Comparison of ENCODE assay signal across 8 cellular contexts in the genomic region with DNA sequence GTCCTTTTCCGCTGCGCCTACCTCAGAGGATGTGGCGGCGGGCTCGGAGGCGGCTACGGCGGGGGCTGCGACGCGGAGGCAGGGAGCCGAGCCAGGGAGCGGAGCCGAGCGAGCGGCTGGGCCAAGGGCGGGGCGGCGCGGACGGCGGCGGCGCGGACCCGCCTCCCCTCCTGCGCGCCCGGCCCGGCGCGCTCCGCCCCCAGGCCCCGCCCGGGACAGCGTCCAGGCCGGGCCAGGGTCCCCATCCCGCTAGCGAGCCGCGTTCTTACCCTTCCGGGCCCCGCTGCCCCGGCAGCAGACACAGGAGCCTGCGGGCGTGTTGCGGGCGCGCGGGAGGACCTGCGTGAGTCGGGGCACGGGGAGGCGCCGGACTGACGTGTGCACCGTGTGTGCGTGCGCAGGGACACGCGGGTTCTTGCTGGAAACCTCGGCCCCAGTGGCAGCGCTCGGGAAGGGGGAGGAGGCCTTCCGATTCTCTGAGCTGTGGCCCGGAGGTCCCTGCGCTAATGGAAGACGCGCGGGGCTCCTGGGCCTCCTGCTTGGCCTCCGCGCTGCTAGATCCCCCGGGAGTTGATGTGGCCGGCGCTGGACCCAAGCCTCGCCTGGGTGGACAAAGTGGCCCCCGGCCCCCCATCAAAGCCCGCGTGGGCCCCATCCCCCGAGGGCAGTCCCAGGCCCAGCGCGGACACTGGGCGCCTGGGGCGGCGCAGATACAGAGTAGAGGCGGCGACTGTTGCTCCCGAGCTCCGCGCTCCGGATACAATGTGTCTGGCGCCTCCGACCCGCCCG. TPM values are rescaled to one million over a fixed set of nuclear protein-coding genes. Genes with fewer than 3 reads are reported as not detected.
DNase-seq lines count a peak whose midpoint lies in the region; ATAC-seq, FAIRE-seq and TF ChIP-seq lines count a peak whose summit lies in the region.

A gene with protein sequence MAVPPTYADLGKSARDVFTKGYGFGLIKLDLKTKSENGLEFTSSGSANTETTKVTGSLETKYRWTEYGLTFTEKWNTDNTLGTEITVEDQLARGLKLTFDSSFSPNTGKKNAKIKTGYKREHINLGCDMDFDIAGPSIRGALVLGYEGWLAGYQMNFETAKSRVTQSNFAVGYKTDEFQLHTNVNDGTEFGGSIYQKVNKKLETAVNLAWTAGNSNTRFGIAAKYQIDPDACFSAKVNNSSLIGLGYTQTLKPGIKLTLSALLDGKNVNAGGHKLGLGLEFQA (minus strand): TSS at position 350 of the 789 bp plus-strand sequence. CDS start 11,963 bp downstream, outside the sequence.

- no peak within 1 kb of the TSS for H3K14ac ChIP-seq in H1 (ENCODE audit: insufficient read length)

- H2BK20ac ChIP-seq in H1 (ENCODE audit: low read length) = no peak within 1 kb of the TSS

- H3K4me3 ChIP-seq in BJ (ENCODE audit: low read depth, low read length) = peak within 1 kb of the TSS; percentile 74
- peak within 1 kb of the TSS; percentile 52 to 90 (median 66) for H3K4me3 ChIP-seq in H1 (ENCODE audit: extremely low read depth in 1 of 4, insufficient read depth in 2 of 4, low read depth in 3 of 4, low read length in 4 of 4)

- peaks cover 6 to 30% (median 14%) of the 10 kb centered on the region in 4 experiments for H3K4me1 ChIP-seq in H1 (replicated peaks in 1 of 4; ENCODE audit: control insufficient read depth in 3 of 4, insufficient read depth in 4 of 4, low read length in 3 of 4)

- H3K27me3 ChIP-seq in BJ (ENCODE audit: control insufficient read depth, insufficient read depth, low read length) = no peaks in the 10 kb centered on the region
- H3K27me3 ChIP-seq in H1 (replicated peaks in 1 of 4; ENCODE audit: control insufficient read depth in 3 of 4, extremely low read depth in 1 of 4, insufficient read depth in 3 of 4, low read length in 3 of 4) = no peaks in the 10 kb centered on the region

- no peak within 1 kb of the TSS for H3K23ac ChIP-seq in H1 (ENCODE audit: insufficient read length)

- TF ChIP-seq RAD21 in H1 (IDR thresholded peaks at IDR 0.05 in 1 of 2, conservative IDR thresholded peaks at IDR 0.05 in 1 of 2; ENCODE audit: low read depth in 2 of 2, low read length in 2 of 2) = no peak

- H2BK12ac ChIP-seq in H1 (ENCODE audit: low read depth, low read length) = peak within 1 kb of the TSS; percentile 84

- peak within 1 kb of the TSS; percentile 84; the same call in 1 of the 2 replicates for H3K27ac ChIP-seq in H1 (ENCODE audit: low read depth, low read length)

- peak within 1 kb of the TSS; percentile 75; the same call in 1 of the 2 replicates for H2AK5ac ChIP-seq in H1 (ENCODE audit: low read depth, low read length)

- H2BK120ac ChIP-seq in H1 (replicated peaks; ENCODE audit: low read depth, low read length) = peak within 1 kb of the TSS; percentile 82

- H4K91ac ChIP-seq in H1 (replicated peaks; ENCODE audit: insufficient read length, low read length) = peak within 1 kb of the TSS; percentile 93

- POLR2A ChIA-PET in BJ (lab: Charles Lee) (interaction anchor here (0.5 kb wide), 1 partner anchor 1940 kb away, joined by 10 read pairs; no protein-coding TSS in a partner anchor), H1 (lab: Charles Lee; ENCODE audit: partially characterized antibody) (interaction anchor here (0.8 to 2.6 kb wide), 12 partner anchors 9 to 885 kb away, joined by 3 to 10 read pairs (median 4); no protein-coding TSS in a partner anchor)

- H3K9ac ChIP-seq in H1 (replicated peaks in 1 of 4; ENCODE audit: extremely low read depth in 1 of 4, low read depth in 3 of 4, low read length in 3 of 4) = peak within 1 kb of the TSS; percentile 84 to 98 (median 86)

- ATAC-seq in GM19043 (IDR thresholded peaks at IDR 0.05; ENCODE audit: low read depth, unreplicated experiment) (peak; percentile 59), HG03354 (IDR thresholded peaks at IDR 0.05; ENCODE audit: poor library complexity, severe bottlenecking, unreplicated experiment) (peak; percentile 81)

- FAIRE-seq in H1 (lab: Jason Lieb, UNC) = no peak

- H3K79me1 ChIP-seq in H1 (ENCODE audit: low read depth, low read length) = 0 out of 2 replicates have a peak, but pooled peaks cover 6% of the 10 kb centered on the region

- DNase-seq in BJ (ENCODE audit: low read depth) (peak; percentile 26), NCI-H774 (lab: John Stamatoyannopoulos, UW) (peak; percentile 79), H1 (ENCODE audit: low read depth in 1 of 2, low spot score in 2 of 2) (peak in 1 of 2 experiments; percentile 82), mesenteric fat pad (ENCODE audit: low spot score) (peak; percentile 95)
- peak; percentile 52 to 66 for DNase-seq in activated CD8-positive, alpha-beta memory T cell treated with anti-CD3 and anti-CD28 coated beads for 4 hours (ENCODE audit: low read depth in 2 of 2)
- peak; percentile 58 to 68 for DNase-seq in stimulated activated CD8-positive, alpha-beta memory T cell treated with anti-CD3 and anti-CD28 coated beads, Interleukin-15, amount 100 ng/mL, for 4 hours (ENCODE audit: low read depth in 2 of 2)

- H4K8ac ChIP-seq in H1 (ENCODE audit: extremely low read depth, insufficient read depth, low read length) = peak within 1 kb of the TSS; percentile 96

- peak within 1 kb of the TSS; percentile 92 for H3K4ac ChIP-seq in H1 (replicated peaks; ENCODE audit: insufficient read length, low read depth, low read length)

- WGBS in H1 (ENCODE audit: extremely low coverage in 1 of 2, insufficient coverage in 1 of 2, insufficient read length in 1 of 2, insufficient replicate concordance in 2 of 2, low coverage in 1 of 2, low lambda C conversion rate in 2 of 2, missing lambda C conversion rate in 1 of 2), 2 experiments = 1% methylated on average over 60 of the region's 95 CpGs; no CpG with 5 or more reads in 1 of the 2 experiments

- H3K79me2 ChIP-seq in H1 (ENCODE audit: control insufficient read depth in 1 of 2, insufficient read depth in 2 of 2, low read length in 2 of 2) = peaks cover 42 to 44% of the 10 kb centered on the region in 2 experiments

- H3K56ac ChIP-seq in H1 (replicated peaks; ENCODE audit: insufficient read length, low read depth, low read length) = peak within 1 kb of the TSS; percentile 67

- no peak for TF ChIP-seq EP300 in H1 (IDR thresholded peaks at IDR 0.05; ENCODE audit: borderline replicate concordance in 1 of 2, low read depth in 2 of 2, low read length in 2 of 2)

- H3K23me2 ChIP-seq in H1 (ENCODE audit: low read depth, low read length) = peaks cover 16% of the 10 kb centered on the region

- H2AFZ ChIP-seq in H1 (ENCODE audit: low read length) = 0 out of 2 replicates have a peak within 1 kb of the TSS, but pooled peaks have one; percentile 29

- H3K4me2 ChIP-seq in H1 (ENCODE audit: insufficient read depth in 1 of 2, low read depth in 2 of 2, low read length in 2 of 2) = peak within 1 kb of the TSS; percentile 88 to 91

- TF ChIP-seq CTCF in BJ (IDR thresholded peaks at IDR 0.05; ENCODE audit: insufficient read depth, low read depth, low read length) = peak; percentile 24; the same call in 1 of the 2 replicates
- TF ChIP-seq CTCF in H1 (IDR thresholded peaks at IDR 0.05; ENCODE audit: control extremely low read depth in 1 of 3, insufficient read depth in 1 of 3, low read depth in 1 of 3, low read length in 3 of 3) = no peak

- no peaks in the 10 kb centered on the region for H3K9me3 ChIP-seq in H1 (ENCODE audit: insufficient read depth in 2 of 2, low read depth in 1 of 2, low read length in 1 of 2)

- peak within 1 kb of the TSS; percentile 93; the same call in 1 of the 2 replicates for H2BK5ac ChIP-seq in H1 (ENCODE audit: low read depth, low read length)

- H2BK15ac ChIP-seq in H1 (ENCODE audit: low read length) = 0 out of 2 replicates have a peak within 1 kb of the TSS, but pooled peaks have one; percentile 46

- CTCF ChIA-PET in BJ (lab: Yijun Ruan, JAX) (interaction anchor here (0.7 to 1.3 kb wide), 6 partner anchors 12 to 136 kb away, joined by 3 to 6 read pairs (median 4); no protein-coding TSS in a partner anchor), H1 (lab: Charles Lee; ENCODE audit: partially characterized antibody) (interaction anchor here (0.8 to 1.5 kb wide), 4 partner anchors 8 to 107 kb away, joined by 3 to 5 read pairs (median 4); no protein-coding TSS in a partner anchor)

- peak within 1 kb of the TSS; percentile 90 for H3K18ac ChIP-seq in H1 (ENCODE audit: extremely low read depth, low read length)

- peak in 1 of 2 experiments; percentile 56; a peak in 2 of 3 replicates for TF ChIP-seq POLR2A in H1 (IDR thresholded peaks at IDR 0.05; ENCODE audit: control extremely low read depth in 1 of 2, low read depth in 2 of 2, low read length in 2 of 2)

- peak within 1 kb of the TSS; percentile 92 for H4K5ac ChIP-seq in H1 (ENCODE audit: insufficient read length, low read depth, low read length)

- H4K20me1 ChIP-seq in H1 (replicated peaks in 1 of 2; ENCODE audit: control insufficient read depth in 1 of 2, insufficient read depth in 2 of 2, low read length in 2 of 2) = peaks cover 20 to 27% of the 10 kb centered on the region in 2 experiments

- H3K36me3 ChIP-seq in BJ (ENCODE audit: control insufficient read depth, insufficient read depth, low read length) (peaks cover 6% of the 10 kb centered on the region), H1 (ENCODE audit: control insufficient read depth in 2 of 4, insufficient read depth in 4 of 4, low read length in 3 of 4) (no peaks in the 10 kb centered on the region; a peak in 1 of 8 replicates)

TF ChIP-seq in H1, 55 proteins besides CTCF, POLR2A, EP300 and RAD21 (continues in another document):
- TF ChIP-seq RBBP5 (IDR thresholded peaks at IDR 0.05; ENCODE audit: borderline replicate concordance, low read depth, low read length) (no peak; the same call in 1 of the 2 replicates), EZH2 (IDR thresholded peaks at IDR 0.05; ENCODE audit: low read depth, low read length, severe bottlenecking) (peak; percentile 6), SP4 (IDR thresholded peaks at IDR 0.05; ENCODE audit: low read length) (no peak), SIN3A (conservative IDR thresholded peaks at IDR 0.05 in 1 of 2, IDR thresholded peaks at IDR 0.05 in 1 of 2; ENCODE audit: low read depth in 1 of 2, low read length in 2 of 2) (peak in 1 of 2 experiments; percentile 59; a peak in 2 of 4 replicates), KDM5A (IDR thresholded peaks at IDR 0.05; ENCODE audit: low read length) (no peak)

RNA-seq across cellular contexts. Expression of the gene that starts here (rescaled TPM):
- polyA plus RNA-seq in BJ (2011; rRNA removed) (187 and 195 TPM in 2 replicates), H1 (2011; rRNA removed) (94.7 and 111 TPM in 2 replicates)
- 59.9 and 81.0 TPM in 2 replicates for polyA minus RNA-seq in BJ (2011; rRNA and poly(A)+ RNA removed)
- total RNA-seq in H1 (2021; fragmentation: NEBNext Ultra II Directional; extraction: Animal tissue kit (Norgen Biotek cat#: 25700)) = 285 and 301 TPM in 2 replicates
- 124 TPM for polyA plus RNA-seq in H1 (2011; cell fraction: cytosol; rRNA removed)
- polyA plus RNA-seq in H1 (2011; cell fraction: nucleus; rRNA removed) = 71.2 TPM
- polyA plus RNA-seq in H1 (2012, experiment 1 of 2) = 255 to 279 TPM (median 268 TPM) in 4 replicates
- polyA plus RNA-seq in H1 (2012, experiment 2 of 2) = 112 TPM
- polyA plus RNA-seq in H1 (2013, experiment 1 of 2) = 187 TPM
- 189 TPM for polyA plus RNA-seq in H1 (2013, experiment 2 of 2)
- polyA minus RNA-seq in H1 (2011; rRNA and poly(A)+ RNA removed) = 121 and 151 TPM in 2 replicates
- 89.8 TPM for polyA minus RNA-seq in H1 (2011; cell fraction: cytosol; rRNA and poly(A)+ RNA removed)
- 65.0 TPM for polyA minus RNA-seq in H1 (2011; cell fraction: nucleus; rRNA and poly(A)+ RNA removed)
- 165 TPM for total RNA-seq in mesenteric fat pad
